ENCODE assay signal across 9 cellular contexts in genomic region chr4:53706422-53707032, GRCh38.
A peak's percentile ranks its signal among the peaks of the same experiment; 100 is the strongest.
DNase-seq lines count a peak whose midpoint lies in the region; ATAC-seq, FAIRE-seq and TF ChIP-seq lines count a peak whose summit lies in the region.
"Had no signal": no experiment of that assay in that cellular context is flagged by ENCODE, and none has a peak within 500 bp of the region (broad histone marks: within the 10 kb centered on the region; RNA-seq: fewer than 3 reads in every experiment).

No MANE protein-coding gene starts in this region.

- ATAC-seq in HG03066 (IDR thresholded peaks at IDR 0.05; ENCODE audit: low read depth, unreplicated experiment) (peak; percentile 32), pancreas (peak; percentile 61 to 65 (median 63)), HG02588 (IDR thresholded peaks at IDR 0.05; ENCODE audit: unreplicated experiment) (no peak), GM21717 (IDR thresholded peaks at IDR 0.05; ENCODE audit: unreplicated experiment) (no peak)

- whole genome bisulfite sequencing in pancreas, 2 donors, result 30 to 44% methylated on average over 8 of the region's 8 CpGs

- DNase-seq in NCI-H2196 (lab: John Stamatoyannopoulos, UW; ENCODE audit: unreplicated experiment) (peak; percentile 2), NCI-H2196 treated with DMSO at 0.1 percent for 48 hours (lab: John Stamatoyannopoulos, UW; ENCODE audit: unreplicated experiment) (no peak), OCI-M1 (lab: John Stamatoyannopoulos, UW) (peak; percentile 71), fibroblast of gingiva (ENCODE audit: low read depth) (peak; percentile 62), pancreas (peak in 1 of 6 donors; percentile 16)
- DNase-seq: activated naive CD8-positive, alpha-beta T cell treated with anti-CD3 and anti-CD28 coated beads, Interleukin-2, amount 10 ng/mL, durations not matched to agents 7 days and 5 days had no signal

- H3K4me1 ChIP-seq in pancreas, result peaks cover 0 to 2% (median 0%) of the 10 kb centered on the region in 3 donors

- TF ChIP-seq CTCF in pancreas (IDR thresholded peaks at IDR 0.05), result peak; percentile 27 to 49 (median 34)

- H3K27me3 ChIP-seq in pancreas, result no peaks in the 10 kb centered on the region

- intact Hi-C loops in pancreas (cut with DNase I), result no loop called here

- H3K9me3 ChIP-seq in pancreas, result no peaks in the 10 kb centered on the region

- H3K27ac ChIP-seq in pancreas, result no peak overlapping the region

- FAIRE-seq in pancreas (lab: Jason Lieb, UNC), result no peak

- no peaks in the 10 kb centered on the region for H3K36me3 ChIP-seq in pancreas

- no peak overlapping the region for H3K4me3 ChIP-seq in pancreas

Comparison
In these comparisons a context has a peak if more than half of its experiments do, and no peak if none do; other contexts are left out.
1. ATAC-seq: peak in HG03066 (single experiment) and pancreas (4 of 4); none in HG02588 (single experiment) and GM21717 (single experiment).